Comparison of ENCODE assay signal across 1 cellular context in the genomic region with DNA sequence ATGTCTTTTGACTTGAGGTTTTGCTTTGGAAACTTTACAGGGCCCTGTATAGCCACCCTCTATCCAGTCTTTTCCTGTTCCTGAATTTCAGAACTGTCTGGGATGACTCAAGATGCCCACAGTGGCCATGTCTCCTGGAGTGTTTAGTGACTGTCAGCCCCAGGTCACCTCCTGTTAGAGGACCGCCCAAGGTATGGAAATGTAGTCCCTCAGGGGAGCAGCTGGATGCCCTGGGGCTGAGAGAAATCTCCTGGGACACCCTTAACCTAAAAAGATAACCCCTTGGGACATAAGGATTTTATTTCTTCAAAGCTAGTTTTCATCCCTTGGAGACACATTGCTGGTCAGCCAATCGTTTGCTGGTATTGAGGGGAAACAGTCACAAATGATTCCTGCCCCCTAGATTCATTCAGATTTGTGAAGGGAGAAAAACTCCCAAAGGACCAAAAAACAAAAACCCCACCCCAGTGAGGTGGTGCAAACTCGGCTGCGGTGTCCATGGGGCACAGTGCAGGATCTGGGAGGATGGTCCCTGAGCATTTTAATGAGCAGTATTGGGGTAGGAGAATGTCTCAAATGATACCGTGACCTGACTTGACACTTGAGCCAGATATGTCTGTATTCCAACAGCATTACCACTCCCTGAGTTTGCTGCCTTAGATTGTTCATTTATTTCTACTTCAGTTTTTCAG.
TF ChIP-seq lines count a peak whose summit lies in the region.

No MANE protein-coding gene starts in this region.

TF ChIP-seq in IMR-90, 13 proteins besides CTCF, POLR2A, EP300 and RAD21 (continued from another document):
- TF ChIP-seq, protein P1, sequence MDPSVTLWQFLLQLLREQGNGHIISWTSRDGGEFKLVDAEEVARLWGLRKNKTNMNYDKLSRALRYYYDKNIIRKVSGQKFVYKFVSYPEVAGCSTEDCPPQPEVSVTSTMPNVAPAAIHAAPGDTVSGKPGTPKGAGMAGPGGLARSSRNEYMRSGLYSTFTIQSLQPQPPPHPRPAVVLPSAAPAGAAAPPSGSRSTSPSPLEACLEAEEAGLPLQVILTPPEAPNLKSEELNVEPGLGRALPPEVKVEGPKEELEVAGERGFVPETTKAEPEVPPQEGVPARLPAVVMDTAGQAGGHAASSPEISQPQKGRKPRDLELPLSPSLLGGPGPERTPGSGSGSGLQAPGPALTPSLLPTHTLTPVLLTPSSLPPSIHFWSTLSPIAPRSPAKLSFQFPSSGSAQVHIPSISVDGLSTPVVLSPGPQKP (IDR thresholded peaks at IDR 0.05; ENCODE audit: borderline replicate concordance, low read depth, low read length): no peak
- TF ChIP-seq FOS (IDR thresholded peaks at IDR 0.05; ENCODE audit: low read depth, low read length) (no peak), MAFK (IDR thresholded peaks at IDR 0.05; ENCODE audit: low read depth, low read length) (no peak)
